In genomic region chr2:120745420-120746178, GRCh38 we compare ENCODE assay signal across 22 cellular contexts. TPM values are rescaled to one million over a fixed set of nuclear protein-coding genes. Genes with fewer than 3 reads are reported as not detected.
DNase-seq lines count a peak whose midpoint lies in the region; ATAC-seq and TF ChIP-seq lines count a peak whose summit lies in the region.
"Had no signal": no experiment of that assay in that cellular context is flagged by ENCODE, and none has a peak within 500 bp of the region (broad histone marks: within the 10 kb centered on the region; RNA-seq: fewer than 3 reads in every experiment).

No MANE protein-coding gene starts in this region.

- dilution Hi-C loops in IMR-90 (cut with HindIII; ENCODE audit: low sequenced_read_pairs, unreplicated experiment): no loop called here

- no peak overlapping the region for H2BK20ac ChIP-seq in IMR-90 (ENCODE audit: low read depth, low read length)

- H4K5ac ChIP-seq in IMR-90 (ENCODE audit: low read depth, low read length): no peak overlapping the region

- H4K91ac ChIP-seq in IMR-90 (ENCODE audit: insufficient read depth, low read depth, low read length): no peak overlapping the region

- in situ Hi-C loops in IMR-90 (cut with MboI; ENCODE audit: low sequenced_read_pairs): no loop called here

- H3K56ac ChIP-seq in IMR-90 (ENCODE audit: extremely low read depth, insufficient read depth, low read length): no peak overlapping the region

- peaks cover 8% of the 10 kb centered on the region for H3K4me1 Mint-ChIP-seq in progenitor cell of endocrine pancreas (ENCODE audit: low read depth)

- H3K27me3 Mint-ChIP-seq in progenitor cell of endocrine pancreas: peaks cover 86% of the 10 kb centered on the region

- H3K9me3 Mint-ChIP-seq in progenitor cell of endocrine pancreas (ENCODE audit: low read depth): no peaks in the 10 kb centered on the region

- TF ChIP-seq RAD21 in IMR-90 (IDR thresholded peaks at IDR 0.05; ENCODE audit: low read length): no peak

- H2BK5ac ChIP-seq in IMR-90 (ENCODE audit: low read depth, low read length, poor library complexity, severe bottlenecking): no peak overlapping the region

- no TSS peak for BruUV-seq in IMR-90 (replicated peaks; lab: Mats Ljungman, UMichigan)

- H3K36me3 ChIP-seq in IMR-90 (ENCODE audit: control insufficient read depth, insufficient read depth, low read length): no peaks in the 10 kb centered on the region
- H3K36me3 ChIP-seq: BE2C, HAP-1 had no signal

- no peak overlapping the region for H4K8ac ChIP-seq in IMR-90 (ENCODE audit: low read depth in 2 of 2, low read length in 2 of 2)

- peaks cover 39% of the 10 kb centered on the region for H3K4me1 ChIP-seq in IMR-90 (ENCODE audit: control insufficient read depth, insufficient read depth, low read length)

- CTCF ChIA-PET in IMR-90 (lab: Yijun Ruan, JAX): no interaction called here

- no peak overlapping the region for H3K4me2 ChIP-seq in IMR-90 (ENCODE audit: low read depth, low read length)
- H3K4me2 ChIP-seq: A549, KMS-11, PC-9 had no signal

- no peaks in the 10 kb centered on the region for H3K9me3 ChIP-seq in IMR-90 (ENCODE audit: control insufficient read depth, insufficient read depth, low read length)
- H3K9me3 ChIP-seq: A549, BE2C, HAP-1 had no signal

- no peak overlapping the region for H3K18ac ChIP-seq in IMR-90 (ENCODE audit: low read depth, low read length)

- no peak overlapping the region for H3K27ac ChIP-seq in IMR-90 (ENCODE audit: insufficient read depth, low read length)
- H3K27ac ChIP-seq: KMS-11, PC-9 had no signal

- no peak for TF ChIP-seq POLR2A in IMR-90 (IDR thresholded peaks at IDR 0.05; ENCODE audit: low read depth, low read length)

- H3K27me3 ChIP-seq in IMR-90 (ENCODE audit: control insufficient read depth, insufficient read depth, low read length): no peaks in the 10 kb centered on the region
- H3K27me3 ChIP-seq: BE2C had no signal

- 0 out of 2 replicates have a peak overlapping the region, but pooled peaks have one; percentile 11 for H3K14ac ChIP-seq in IMR-90 (replicated peaks; ENCODE audit: low read depth, low read length)

- WGBS in IMR-90 (ENCODE audit: extremely low coverage in 2 of 2, insufficient read length in 1 of 2), 2 experiments: 94% methylated on average over 4 of the region's 7 CpGs; no CpG with 5 or more reads in 1 of the 2 experiments

- H3K9ac ChIP-seq in IMR-90 (ENCODE audit: low read depth, low read length): no peak overlapping the region
- H3K9ac ChIP-seq: KMS-11 had no signal

- H2AK5ac ChIP-seq in IMR-90 (ENCODE audit: low read depth, low read length): 0 out of 2 replicates have a peak overlapping the region, but pooled peaks have one; percentile 27

- H3K23ac ChIP-seq in IMR-90 (ENCODE audit: low read depth, low read length): 0 out of 2 replicates have a peak overlapping the region, but pooled peaks have one; percentile 19

- H2AK9ac ChIP-seq in IMR-90 (replicated peaks; ENCODE audit: low read depth, low read length, poor library complexity): peak overlapping the region; percentile 19

- H3K79me1 ChIP-seq in IMR-90 (ENCODE audit: low read depth in 1 of 2, low read length in 2 of 2): peaks cover 3 to 84% of the 10 kb centered on the region in 2 experiments; a peak in 3 of 4 replicates

- POLR2A ChIA-PET in IMR-90 (lab: Charles Lee; ENCODE audit: unreplicated experiment): no interaction called here

- no peak overlapping the region for H3K4me3 ChIP-seq in IMR-90 (ENCODE audit: insufficient read depth, low read depth, low read length)
- H3K4me3 ChIP-seq: A549, HAP-1, PC-9 had no signal

- H2BK15ac ChIP-seq in IMR-90 (ENCODE audit: low read depth, low read length): no peak overlapping the region; the same call in 2 of the 3 replicates

- H4K20me1 ChIP-seq in IMR-90 (ENCODE audit: insufficient read depth, low read length): peaks cover 88% of the 10 kb centered on the region

- DNase-seq in D341Med (ENCODE audit: low spot score) (peak; percentile 2), IMR-90 (no peak), left kidney (ENCODE audit: low read depth, low spot score) (peak; percentile 49), progenitor cell of endocrine pancreas (ENCODE audit: low spot score, unreplicated experiment) (peak; percentile 3), AG08396 (ENCODE audit: low spot score) (no peak), ureter (ENCODE audit: low spot score) (no peak)
- DNase-seq in activated naive CD4-positive, alpha-beta T cell treated with Interleukin-2 at 50 U/mL for 16 hours: no peak
- DNase-seq: BE2C, DMS 273 treated with DMSO at 0.1 percent for 48 hours, DMS79 treated with DMSO at 0.1 percent for 48 hours, NCI-H1092 treated with DMSO at 0.1 percent for 48 hours, NCI-H146, NCI-H2029 treated with DMSO at 0.1 percent for 48 hours, NCI-H226, NCI-H510A treated with DMSO at 0.1 percent for 48 hours, NCI-H748 treated with DMSO at 0.1 percent for 48 hours, PC-9, RPMI8226, SHP77 had no signal

- TF ChIP-seq CTCF in IMR-90 (conservative IDR thresholded peaks at IDR 0.05; ENCODE audit: low read depth, low read length) (no peak), progenitor cell of endocrine pancreas (IDR thresholded peaks at IDR 0.05; ENCODE audit: unreplicated experiment) (no peak)

- no peaks in the 10 kb centered on the region for H3K36me3 Mint-ChIP-seq in progenitor cell of endocrine pancreas (ENCODE audit: insufficient read depth)

- H3K4ac ChIP-seq in IMR-90 (ENCODE audit: low read depth, low read length): no peak overlapping the region

- H3K27ac Mint-ChIP-seq in progenitor cell of endocrine pancreas: no peak overlapping the region

- H2BK120ac ChIP-seq in IMR-90 (ENCODE audit: low read depth, low read length): no peak overlapping the region

- intact Hi-C loops in IMR-90 (cut with micrococcal nuclease): no loop called here

- H3K9me1 ChIP-seq in IMR-90 (ENCODE audit: insufficient read depth, low read length): peaks cover 50% of the 10 kb centered on the region

- no peak overlapping the region for H3K4me3 Mint-ChIP-seq in progenitor cell of endocrine pancreas (ENCODE audit: low read depth)

- ATAC-seq in IMR-90 (ENCODE audit: low read depth): no peak
- ATAC-seq: A549 had no signal

- no peak overlapping the region for H2AFZ ChIP-seq in IMR-90 (replicated peaks; ENCODE audit: low read length, poor library complexity)
- H2AFZ ChIP-seq: PC-9 had no signal

TF ChIP-seq in IMR-90, 13 proteins besides CTCF, POLR2A, EP300 and RAD21:
- TF ChIP-seq MAFK (IDR thresholded peaks at IDR 0.05; ENCODE audit: low read depth, low read length) (no peak), NFE2L2 (IDR thresholded peaks at IDR 0.05; ENCODE audit: low read depth, low read length) (no peak), CEBPB (IDR thresholded peaks at IDR 0.05; ENCODE audit: low read depth, low read length) (no peak), MAZ (IDR thresholded peaks at IDR 0.05; ENCODE audit: borderline replicate concordance, low read depth, low read length) (no peak), BHLHE40 (IDR thresholded peaks at IDR 0.05; ENCODE audit: low read depth, low read length) (no peak), RCOR1 (IDR thresholded peaks at IDR 0.05; ENCODE audit: insufficient replicate concordance, low read length) (no peak), FOS (IDR thresholded peaks at IDR 0.05; ENCODE audit: low read depth, low read length) (no peak), MXI1 (IDR thresholded peaks at IDR 0.05; ENCODE audit: borderline replicate concordance, low read depth, low read length) (no peak), RFX5 (IDR thresholded peaks at IDR 0.05; ENCODE audit: low read depth, low read length) (no peak), SMC3 (IDR thresholded peaks at IDR 0.05; ENCODE audit: low read depth, low read length) (no peak), CHD1 (IDR thresholded peaks at IDR 0.05; ENCODE audit: low read depth, low read length) (no peak)
- TF ChIP-seq, protein P1, sequence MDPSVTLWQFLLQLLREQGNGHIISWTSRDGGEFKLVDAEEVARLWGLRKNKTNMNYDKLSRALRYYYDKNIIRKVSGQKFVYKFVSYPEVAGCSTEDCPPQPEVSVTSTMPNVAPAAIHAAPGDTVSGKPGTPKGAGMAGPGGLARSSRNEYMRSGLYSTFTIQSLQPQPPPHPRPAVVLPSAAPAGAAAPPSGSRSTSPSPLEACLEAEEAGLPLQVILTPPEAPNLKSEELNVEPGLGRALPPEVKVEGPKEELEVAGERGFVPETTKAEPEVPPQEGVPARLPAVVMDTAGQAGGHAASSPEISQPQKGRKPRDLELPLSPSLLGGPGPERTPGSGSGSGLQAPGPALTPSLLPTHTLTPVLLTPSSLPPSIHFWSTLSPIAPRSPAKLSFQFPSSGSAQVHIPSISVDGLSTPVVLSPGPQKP (IDR thresholded peaks at IDR 0.05; ENCODE audit: borderline replicate concordance, low read depth, low read length): no peak
- TF ChIP-seq, protein P2, sequence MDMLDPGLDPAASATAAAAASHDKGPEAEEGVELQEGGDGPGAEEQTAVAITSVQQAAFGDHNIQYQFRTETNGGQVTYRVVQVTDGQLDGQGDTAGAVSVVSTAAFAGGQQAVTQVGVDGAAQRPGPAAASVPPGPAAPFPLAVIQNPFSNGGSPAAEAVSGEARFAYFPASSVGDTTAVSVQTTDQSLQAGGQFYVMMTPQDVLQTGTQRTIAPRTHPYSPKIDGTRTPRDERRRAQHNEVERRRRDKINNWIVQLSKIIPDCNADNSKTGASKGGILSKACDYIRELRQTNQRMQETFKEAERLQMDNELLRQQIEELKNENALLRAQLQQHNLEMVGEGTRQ (IDR thresholded peaks at IDR 0.05; ENCODE audit: low read depth, low read length): no peak
TF ChIP-seq in IMR-90: peak in this region for 0.

RNA-seq across cellular contexts. Expression of gene GLI2, which starts 9.9 kb away (rescaled TPM):
- 3.8 and 4.7 TPM in 2 replicates for total RNA-seq in IMR-90 (2012; rRNA removed)
- 26.0 and 31.5 TPM in 2 replicates for polyA plus RNA-seq in IMR-90 (2012; rRNA removed)
- 7.6 and 16.7 TPM in 2 replicates for polyA plus RNA-seq in IMR-90 (2012; cell fraction: cytosol; rRNA removed)
- polyA plus RNA-seq in IMR-90 (2012; cell fraction: nucleus; rRNA removed; ENCODE audit: low replicate concordance): 57.0 and 124 TPM in 2 replicates
- 2.3 and 3.6 TPM in 2 replicates for total RNA-seq in progenitor cell of endocrine pancreas
- total RNA-seq in ureter: 9.8 TPM

Comparison
In these comparisons a context has a peak if more than half of its experiments do, and no peak if none do; other contexts are left out.
1. DNase-seq: peak in D341Med (single experiment), left kidney (single experiment) and progenitor cell of endocrine pancreas (single experiment); none in IMR-90 (single experiment), activated naive CD4-positive, alpha-beta T cell treated with Interleukin-2 at 50 U/mL for 16 hours (single experiment), AG08396 (single experiment) and ureter (single experiment).